Comparison of ENCODE assay signal across 15 cellular contexts in the genomic region with DNA sequence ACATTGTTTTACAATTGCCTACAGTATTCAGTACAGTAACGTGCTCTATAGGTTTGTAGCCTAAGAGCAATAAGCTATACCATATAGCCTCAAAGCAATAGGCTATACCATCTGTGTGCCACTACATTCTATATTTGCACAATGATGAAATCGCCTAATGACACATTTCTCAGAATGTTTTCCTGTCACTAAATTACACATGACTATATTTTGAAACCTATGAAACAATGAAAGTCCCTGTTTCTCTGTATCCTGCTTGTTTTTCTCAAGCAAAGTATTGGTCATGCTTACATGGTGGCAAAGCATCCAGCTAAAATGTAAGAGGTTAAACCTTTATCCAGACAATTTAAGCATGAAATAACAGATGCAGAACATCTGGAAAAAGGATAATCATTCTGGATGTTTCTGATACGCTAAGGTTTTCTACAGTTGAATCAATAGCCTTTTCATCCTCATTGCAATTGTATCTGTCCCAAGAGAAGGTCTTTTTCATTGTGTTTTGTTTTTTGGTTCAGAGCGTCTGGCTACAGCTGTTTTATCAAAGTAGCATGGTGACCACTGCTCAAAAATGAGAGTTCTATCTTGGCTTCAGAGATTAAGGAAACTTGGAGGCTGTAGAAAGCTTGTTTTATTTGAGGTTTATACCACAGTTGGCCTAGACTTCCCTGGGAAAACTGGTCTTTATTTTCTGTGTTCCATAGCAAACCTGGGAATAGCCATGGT.
"Had no signal": no experiment of that assay in that cellular context is flagged by ENCODE, and none has a peak within 500 bp of the region (broad histone marks: within the 10 kb centered on the region; RNA-seq: fewer than 3 reads in every experiment).

No MANE protein-coding gene starts in this region.

- H3K9me3 ChIP-seq: ovary, testis, upper lobe of right lung had no signal

- H3K4me1 ChIP-seq: esophagus muscularis mucosa, stomach, testis, upper lobe of right lung had no signal

- H3K27me3 ChIP-seq: esophagus muscularis mucosa, neural progenitor cell, ovary, stomach, testis, upper lobe of right lung had no signal

- H3K27ac ChIP-seq: esophagus muscularis mucosa, neural progenitor cell, ovary, stomach, testis, upper lobe of right lung had no signal

- DNase-seq: activated CD4-positive, alpha-beta memory T cell treated with anti-CD3 and anti-CD28 coated beads for 36 hours; activated CD4-positive, alpha-beta T cell treated with anti-CD3 and anti-CD28 coated beads for 36 hours; activated CD8-positive, alpha-beta memory T cell treated with anti-CD3 and anti-CD28 coated beads, Interleukin-2, amount 10 ng/mL, durations not matched to agents 7 days and 5 days; activated naive CD4-positive, alpha-beta T cell treated with anti-CD3 and anti-CD28 coated beads, Interleukin-2, amount 10 ng/mL, durations not matched to agents 7 days and 5 days; activated T-cell treated with anti-CD3 and anti-CD28 coated beads, Interleukin-2, amount 50 U/mL, for 1 hour; left colon; mammary epithelial cell; ovary; stimulated activated CD4-positive, alpha-beta T cell treated with anti-CD3 and anti-CD28 coated beads, Interleukin-1b, Interleukin-23, amount 100 ng/mL, for 48 hours; stomach; testis; upper lobe of right lung had no signal

- H3K4me3 Mint-ChIP-seq: activated CD4-positive, alpha-beta memory T cell treated with anti-CD3 and anti-CD28 coated beads for 36 hours; activated CD4-positive, alpha-beta T cell treated with anti-CD3 and anti-CD28 coated beads for 36 hours; activated CD8-positive, alpha-beta memory T cell treated with anti-CD3 and anti-CD28 coated beads, Interleukin-2, amount 10 ng/mL, durations not matched to agents 7 days and 5 days; activated naive CD4-positive, alpha-beta T cell treated with anti-CD3 and anti-CD28 coated beads, Interleukin-2, amount 10 ng/mL, durations not matched to agents 7 days and 5 days; neural progenitor cell had no signal

- H2AFZ ChIP-seq: neural progenitor cell had no signal

- H3K4me1 Mint-ChIP-seq: activated CD4-positive, alpha-beta T cell treated with anti-CD3 and anti-CD28 coated beads for 36 hours; activated naive CD4-positive, alpha-beta T cell treated with anti-CD3 and anti-CD28 coated beads, Interleukin-2, amount 10 ng/mL, durations not matched to agents 7 days and 5 days; neural progenitor cell had no signal

- H3K36me3 ChIP-seq: esophagus muscularis mucosa, ovary, stomach, upper lobe of right lung had no signal

- H3K36me3 Mint-ChIP-seq: activated CD4-positive, alpha-beta memory T cell treated with anti-CD3 and anti-CD28 coated beads for 36 hours; activated naive CD4-positive, alpha-beta T cell treated with anti-CD3 and anti-CD28 coated beads, Interleukin-2, amount 10 ng/mL, durations not matched to agents 7 days and 5 days; neural progenitor cell had no signal

- H3K4me2 ChIP-seq: neural progenitor cell had no signal

- ATAC-seq: activated CD4-positive, alpha-beta T cell treated with anti-CD3 and anti-CD28 coated beads for 36 hours; activated CD8-positive, alpha-beta memory T cell treated with anti-CD3 and anti-CD28 coated beads, Interleukin-2, amount 10 ng/mL, durations not matched to agents 7 days and 5 days; left colon; upper lobe of right lung had no signal

- H3K27ac Mint-ChIP-seq: activated CD4-positive, alpha-beta memory T cell treated with anti-CD3 and anti-CD28 coated beads for 36 hours; activated CD4-positive, alpha-beta T cell treated with anti-CD3 and anti-CD28 coated beads for 36 hours; activated CD8-positive, alpha-beta memory T cell treated with anti-CD3 and anti-CD28 coated beads, Interleukin-2, amount 10 ng/mL, durations not matched to agents 7 days and 5 days; activated naive CD4-positive, alpha-beta T cell treated with anti-CD3 and anti-CD28 coated beads, Interleukin-2, amount 10 ng/mL, durations not matched to agents 7 days and 5 days; activated T-helper 2 cell treated with anti-CD3 and anti-CD28 coated beads, Interferon-gamma antibody, Interleukin-2, Interleukin-4, amounts not matched to agents 10 μg/mL and 5 μg/mL and 100 μg/mL, durations not matched to agents 14 hours and 24 hours and 36 hours; neural progenitor cell had no signal

- H3K4me3 ChIP-seq: esophagus muscularis mucosa, neural progenitor cell, ovary, stomach, testis, upper lobe of right lung had no signal

- H3K27me3 Mint-ChIP-seq: activated CD8-positive, alpha-beta memory T cell treated with anti-CD3 and anti-CD28 coated beads, Interleukin-2, amount 10 ng/mL, durations not matched to agents 7 days and 5 days; activated naive CD4-positive, alpha-beta T cell treated with anti-CD3 and anti-CD28 coated beads, Interleukin-2, amount 10 ng/mL, durations not matched to agents 7 days and 5 days had no signal
